14 cellular contexts compared by ENCODE assay signal in genomic region chr13:56457535-56458200, GRCh38.
DNase-seq lines count a peak whose midpoint lies in the region; ATAC-seq, FAIRE-seq and TF ChIP-seq lines count a peak whose summit lies in the region.
"Had no signal": no experiment of that assay in that cellular context is flagged by ENCODE, and none has a peak within 500 bp of the region (broad histone marks: within the 10 kb centered on the region; RNA-seq: fewer than 3 reads in every experiment).

No MANE protein-coding gene starts in this region.

- H3K9me3 ChIP-seq in MM.1S (replicated peaks; ENCODE audit: insufficient read depth, low read length): no peaks in the 10 kb centered on the region
- H3K9me3 ChIP-seq: BLaER1, Caco-2 had no signal

- H3K27me3 Mint-ChIP-seq in glutamatergic neuron (ENCODE audit: unreplicated experiment): no peaks in the 10 kb centered on the region
- H3K27me3 Mint-ChIP-seq: CD8-positive, alpha-beta memory T cell had no signal

- peak overlapping the region; percentile 67 for H3K27ac Mint-ChIP-seq in glutamatergic neuron (ENCODE audit: unreplicated experiment)
- H3K27ac Mint-ChIP-seq: CD8-positive, alpha-beta memory T cell had no signal

- no peaks in the 10 kb centered on the region for H3K36me3 ChIP-seq in MM.1S (replicated peaks; ENCODE audit: insufficient read depth, low read length)
- H3K36me3 ChIP-seq: BLaER1 had no signal

- no peak overlapping the region for H3K4me3 Mint-ChIP-seq in glutamatergic neuron (ENCODE audit: unreplicated experiment)
- H3K4me3 Mint-ChIP-seq: CD8-positive, alpha-beta memory T cell had no signal

- no peak overlapping the region for H3K4me2 ChIP-seq in MM.1S (ENCODE audit: low read depth, low read length)
- H3K4me2 ChIP-seq: BLaER1, KMS-11 had no signal

- no peak overlapping the region for H3K9ac ChIP-seq in MM.1S (ENCODE audit: low read length)
- H3K9ac ChIP-seq: BLaER1, KMS-11 had no signal

- peaks cover 12% of the 10 kb centered on the region for H3K36me3 Mint-ChIP-seq in glutamatergic neuron (ENCODE audit: unreplicated experiment)
- H3K36me3 Mint-ChIP-seq: CD8-positive, alpha-beta memory T cell had no signal

- FAIRE-seq in A204.1 (lab: Jason Lieb, UNC): peak; percentile 47
- FAIRE-seq: H1, HepG2 had no signal

- peaks cover 5% of the 10 kb centered on the region for H3K9me3 Mint-ChIP-seq in glutamatergic neuron (ENCODE audit: unreplicated experiment)

- ATAC-seq in HG03135 (IDR thresholded peaks at IDR 0.05; ENCODE audit: unreplicated experiment): no peak
- ATAC-seq: HCT116, HepG2 had no signal

- TF ChIP-seq CTCF in glutamatergic neuron (IDR thresholded peaks at IDR 0.05; ENCODE audit: partially characterized antibody, unreplicated experiment) (no peak), MM.1S (IDR thresholded peaks at IDR 0.05; ENCODE audit: low read length) (no peak)

- peaks cover 9% of the 10 kb centered on the region for H3K4me1 Mint-ChIP-seq in glutamatergic neuron (ENCODE audit: low read depth, unreplicated experiment)
- H3K4me1 Mint-ChIP-seq: CD8-positive, alpha-beta memory T cell had no signal

- H3F3A ChIP-seq in MM.1S (ENCODE audit: insufficient read depth, low read length): no peaks in the 10 kb centered on the region

- no peak overlapping the region for H2AFZ ChIP-seq in MM.1S (ENCODE audit: low read length)

- no peak overlapping the region for H3K4me3 ChIP-seq in MM.1S (ENCODE audit: low read length)
- H3K4me3 ChIP-seq: BLaER1 had no signal

- no peak overlapping the region for H3K27ac ChIP-seq in MM.1S (ENCODE audit: low read length)
- H3K27ac ChIP-seq: BLaER1, KMS-11 had no signal

- DNase-seq in DMS 273 treated with DMSO at 0.1 percent for 48 hours (lab: John Stamatoyannopoulos, UW): peak; percentile 50
- peak; percentile 50 to 85 for DNase-seq in NCI-H524 (lab: John Stamatoyannopoulos, UW)
- DNase-seq in glutamatergic neuron: no peak
- DNase-seq in iPS-NIHi11 (ENCODE audit: low spot score): no peak
- no peak for DNase-seq in MM.1S
- DNase-seq: Caco-2; CD8-positive, alpha-beta memory T cell had no signal

- H3K79me2 ChIP-seq in MM.1S (ENCODE audit: low read length): no peaks in the 10 kb centered on the region

- no peaks in the 10 kb centered on the region for H3K9me2 ChIP-seq in MM.1S (replicated peaks; ENCODE audit: insufficient read depth, low read length)

- H3K27me3 ChIP-seq in MM.1S (replicated peaks; ENCODE audit: insufficient read depth, low read length): no peaks in the 10 kb centered on the region
- H3K27me3 ChIP-seq: BLaER1 had no signal

- no peaks in the 10 kb centered on the region for H4K20me1 ChIP-seq in MM.1S (ENCODE audit: insufficient read depth, low read length)
- H4K20me1 ChIP-seq: BLaER1 had no signal

- no peaks in the 10 kb centered on the region for H3K4me1 ChIP-seq in MM.1S (ENCODE audit: low read length)
- H3K4me1 ChIP-seq: BLaER1, Caco-2 had no signal

Comparison
In these comparisons a context has a peak if more than half of its experiments do, and no peak if none do; other contexts are left out.
1. DNase-seq: peak in DMS 273 treated with DMSO at 0.1 percent for 48 hours (single experiment) and NCI-H524 (2 of 2); none in glutamatergic neuron (single experiment), iPS-NIHi11 (single experiment) and MM.1S (single experiment).